In the genomic region with DNA sequence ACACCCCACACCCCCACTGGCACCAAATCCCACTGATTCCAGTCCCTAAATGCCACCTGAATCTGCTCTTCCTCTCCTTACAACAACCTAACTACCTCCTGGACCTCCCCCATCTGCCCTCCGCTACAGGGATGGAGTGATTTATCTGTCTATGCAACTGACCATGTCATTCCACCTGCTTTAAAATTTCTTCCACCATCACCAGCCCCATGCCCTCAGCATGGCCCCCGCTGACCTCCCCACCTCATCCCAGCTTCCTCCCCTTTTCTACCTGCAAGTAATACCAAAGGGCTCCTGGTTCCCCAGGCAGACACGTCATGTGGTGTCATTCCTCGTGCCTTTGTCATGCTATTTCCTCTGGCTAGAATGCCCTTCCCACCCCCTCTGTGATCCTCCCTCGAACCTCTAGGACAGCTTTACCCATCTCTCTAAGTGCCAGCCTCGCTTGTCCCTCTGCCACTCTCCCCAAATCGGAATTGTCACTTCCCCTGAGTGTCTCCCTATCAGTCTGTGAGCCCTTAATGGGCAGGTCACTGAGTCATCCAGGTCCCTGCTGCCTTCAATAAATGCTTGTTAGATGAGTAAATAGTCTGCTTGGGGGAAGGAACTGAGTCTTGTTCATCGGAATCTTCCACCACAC, we compare ENCODE assay signal across 17 cellular contexts. TPM values are rescaled to one million over a fixed set of nuclear protein-coding genes. Genes with fewer than 3 reads are reported as not detected.
DNase-seq lines count a peak whose midpoint lies in the region; ATAC-seq, FAIRE-seq and TF ChIP-seq lines count a peak whose summit lies in the region.
"Had no signal": no experiment of that assay in that cellular context is flagged by ENCODE, and none has a peak within 500 bp of the region (broad histone marks: within the 10 kb centered on the region; RNA-seq: fewer than 3 reads in every experiment).

No MANE protein-coding gene starts in this region.

- H3K79me2 ChIP-seq in hepatocyte, result no peaks in the 10 kb centered on the region

- no peaks in the 10 kb centered on the region for H3K27me3 ChIP-seq in RWPE2 (ENCODE audit: insufficient read depth, poor library complexity, severe bottlenecking)
- H3K27me3 ChIP-seq in hepatocyte, result no peaks in the 10 kb centered on the region
- no peaks in the 10 kb centered on the region for H3K27me3 ChIP-seq in upper lobe of left lung
- H3K27me3 ChIP-seq: uterus had no signal

- H3K4me1 ChIP-seq in RWPE2 (ENCODE audit: insufficient read depth, poor library complexity, severe bottlenecking) (peaks cover 37% of the 10 kb centered on the region), hepatocyte (ENCODE audit: insufficient read depth) (peaks cover 21% of the 10 kb centered on the region), upper lobe of left lung (no peaks in the 10 kb centered on the region)
- H3K4me1 ChIP-seq: uterus had no signal

- H3K36me3 ChIP-seq in RWPE2 (ENCODE audit: low read depth) (0 out of 2 replicates have a peak, but pooled peaks cover 1% of the 10 kb centered on the region), hepatocyte (replicated peaks; ENCODE audit: insufficient read depth, low read depth) (no peaks in the 10 kb centered on the region), upper lobe of left lung (no peaks in the 10 kb centered on the region)
- H3K36me3 ChIP-seq: uterus had no signal

- H3K9me3 ChIP-seq in RWPE2 (ENCODE audit: severe bottlenecking) (no peaks in the 10 kb centered on the region), hepatocyte (ENCODE audit: low read depth) (no peaks in the 10 kb centered on the region), upper lobe of left lung (no peaks in the 10 kb centered on the region)
- H3K9me3 ChIP-seq: uterus had no signal

- H2AFZ ChIP-seq in hepatocyte, result no peak overlapping the region

- TF ChIP-seq EP300 in upper lobe of left lung (IDR thresholded peaks at IDR 0.05), result no peak

- TF ChIP-seq CTCF in RWPE2 (IDR thresholded peaks at IDR 0.05; ENCODE audit: poor library complexity, severe bottlenecking) (no peak), hepatocyte (IDR thresholded peaks at IDR 0.05; ENCODE audit: poor library complexity) (no peak), upper lobe of left lung (IDR thresholded peaks at IDR 0.05) (no peak)

- H3K4me3 Mint-ChIP-seq in stimulated activated naive CD8-positive, alpha-beta T cell treated with anti-CD3 and anti-CD28 coated beads, Interleukin-15, amount 100 ng/mL, for 72 hours, result no peak overlapping the region
- H3K4me3 Mint-ChIP-seq: activated CD8-positive, alpha-beta T cell treated with anti-CD3 and anti-CD28 coated beads for 36 hours; neural crest cell had no signal

- peak; percentile 42 for FAIRE-seq in urothelium cell line (lab: Jason Lieb, UNC)

- no peak for ATAC-seq in stimulated activated naive CD8-positive, alpha-beta T cell treated with anti-CD3 and anti-CD28 coated beads, Interleukin-15, amount 100 ng/mL, for 72 hours
- ATAC-seq in stimulated activated naive CD8-positive, alpha-beta T cell treated with anti-CD3 and anti-CD28 coated beads, Interleukin-15, Interleukin-2, amounts not matched to agents 100 U/mL and 50 U/mL, for 24 hours, result no peak
- ATAC-seq in RWPE2 (ENCODE audit: low read depth), result peak; percentile 82
- ATAC-seq in upper lobe of left lung (ENCODE audit: low FRiP score in 2 of 2), result no peak
- ATAC-seq in sciatic nerve, result no peak
- ATAC-seq: activated CD8-positive, alpha-beta T cell treated with anti-CD3 and anti-CD28 coated beads for 36 hours had no signal

- TF ChIP-seq POLR2A in upper lobe of left lung (IDR thresholded peaks at IDR 0.05), result no peak

- no peak overlapping the region for H3K4me3 ChIP-seq in RWPE2 (ENCODE audit: severe bottlenecking)
- H3K4me3 ChIP-seq in hepatocyte, result no peak overlapping the region
- H3K4me3 ChIP-seq in upper lobe of left lung, result no peak overlapping the region
- H3K4me3 ChIP-seq: uterus had no signal

- H3K4me2 ChIP-seq in hepatocyte, result peak overlapping the region; percentile 62
- H3K4me2 ChIP-seq: KMS-11 had no signal

- no peaks in the 10 kb centered on the region for H3K4me1 Mint-ChIP-seq in stimulated activated naive CD8-positive, alpha-beta T cell treated with anti-CD3 and anti-CD28 coated beads, Interleukin-15, amount 100 ng/mL, for 72 hours
- H3K4me1 Mint-ChIP-seq: neural crest cell had no signal

- H3K27me3 Mint-ChIP-seq in stimulated activated naive CD8-positive, alpha-beta T cell treated with anti-CD3 and anti-CD28 coated beads, Interleukin-15, amount 100 ng/mL, for 72 hours, result peaks cover 11% of the 10 kb centered on the region
- H3K27me3 Mint-ChIP-seq: activated CD8-positive, alpha-beta T cell treated with anti-CD3 and anti-CD28 coated beads for 36 hours had no signal

- H3K27ac ChIP-seq in RWPE2 (ENCODE audit: poor library complexity, severe bottlenecking) (peak overlapping the region; percentile 92), hepatocyte (peak overlapping the region; percentile 94), upper lobe of left lung (no peak overlapping the region)
- H3K27ac ChIP-seq: KMS-11, uterus had no signal

- no peaks in the 10 kb centered on the region for H3K9me3 Mint-ChIP-seq in stimulated activated naive CD8-positive, alpha-beta T cell treated with anti-CD3 and anti-CD28 coated beads, Interleukin-15, amount 100 ng/mL, for 72 hours
- H3K9me3 Mint-ChIP-seq: activated CD8-positive, alpha-beta T cell treated with anti-CD3 and anti-CD28 coated beads for 36 hours; neural crest cell had no signal

- H3K27ac Mint-ChIP-seq in stimulated activated naive CD8-positive, alpha-beta T cell treated with anti-CD3 and anti-CD28 coated beads, Interleukin-15, amount 100 ng/mL, for 72 hours, result peak overlapping the region; percentile 0 to 48
- H3K27ac Mint-ChIP-seq: activated CD8-positive, alpha-beta T cell treated with anti-CD3 and anti-CD28 coated beads for 36 hours had no signal

- intact Hi-C loops in sciatic nerve (cut with DNase I), result no loop called here

- no peaks in the 10 kb centered on the region for H4K20me1 ChIP-seq in hepatocyte (ENCODE audit: insufficient read depth, poor library complexity, severe bottlenecking)

- DNase-seq in stimulated activated naive CD8-positive, alpha-beta T cell treated with anti-CD3 and anti-CD28 coated beads, Interleukin-15, amount 100 ng/mL, for 72 hours, result no peak
- DNase-seq in stimulated activated naive CD8-positive, alpha-beta T cell treated with anti-CD3 and anti-CD28 coated beads, Interleukin-15, Interleukin-2, amounts not matched to agents 100 U/mL and 50 U/mL, for 24 hours, result no peak
- DNase-seq in RWPE2 (ENCODE audit: low spot score), result no peak
- peak; percentile 70 for DNase-seq in hepatocyte (ENCODE audit: low spot score)
- DNase-seq in urothelium cell line (ENCODE audit: low spot score), result peak; percentile 82
- no peak for DNase-seq in upper lobe of left lung
- DNase-seq in sciatic nerve (ENCODE audit: low spot score), result no peak
- no peak for DNase-seq in AG08396 (ENCODE audit: low spot score)
- DNase-seq: activated CD8-positive, alpha-beta T cell treated with anti-CD3 and anti-CD28 coated beads for 36 hours; activated naive CD4-positive, alpha-beta T cell treated with anti-CD3 and anti-CD28 coated beads, Interleukin-2, amount 50 U/mL, for 16 hours; DMS79 treated with DMSO at 0.1 percent for 48 hours; NCI-H1930; T-helper 9 cell; uterus had no signal

- no peaks in the 10 kb centered on the region for H3K9me2 ChIP-seq in hepatocyte (replicated peaks; ENCODE audit: insufficient read depth)

- 25% methylated on average over 7 of the region's 8 CpGs for WGBS in hepatocyte (ENCODE audit: low lambda C conversion rate, missing lambda C conversion rate)
- 47 to 49% methylated on average over 8 of the region's 8 CpGs for WGBS in upper lobe of left lung, 2 donors

RNA-seq across cellular contexts. Expression of a gene that starts 3.7 kb away (rescaled TPM):
- 1.00 and 2.0 TPM in 2 replicates for total RNA-seq in hepatocyte
- 1.3 and 2.5 TPM in 2 replicates for polyA plus RNA-seq in hepatocyte
- not detected for total RNA-seq in upper lobe of left lung
- total RNA-seq in sciatic nerve, result not detected
- total RNA-seq: activated CD8-positive, alpha-beta T cell treated with anti-CD3 and anti-CD28 coated beads for 36 hours; cerebellum; neural crest cell; uterus had no signal

RNA-seq across cellular contexts. Expression of a gene that starts 8.4 kb away (rescaled TPM):
- 0.76 and 0.80 TPM in 2 replicates for total RNA-seq in hepatocyte
- 0.85 and 1.1 TPM in 2 replicates for polyA plus RNA-seq in hepatocyte
- under 1 TPM in 3 of 6 donors, not detected in 3; 0.17 to 0.89 (median 0.30) TPM for total RNA-seq in upper lobe of left lung
- total RNA-seq in sciatic nerve, result 0.36 TPM
- total RNA-seq: activated CD8-positive, alpha-beta T cell treated with anti-CD3 and anti-CD28 coated beads for 36 hours; cerebellum; neural crest cell had no signal

RNA-seq across cellular contexts. Expression of a gene that starts 17.8 kb away (rescaled TPM):
- 2.8 and 3.2 TPM in 2 replicates for total RNA-seq in hepatocyte
- polyA plus RNA-seq in hepatocyte, result 2.0 and 8.4 TPM in 2 replicates
- total RNA-seq in upper lobe of left lung, result 1 to 10 TPM in 2 of 6 donors, under 1 TPM in 2, not detected in 2; 0.29 to 3.3 (median 1.4) TPM
- total RNA-seq in sciatic nerve, result 1.3 TPM
- total RNA-seq: activated CD8-positive, alpha-beta T cell treated with anti-CD3 and anti-CD28 coated beads for 36 hours; cerebellum; neural crest cell had no signal

RNA-seq across cellular contexts. Expression of a gene that starts 29.5 kb away (rescaled TPM):
- total RNA-seq in hepatocyte, result 2.5 and 3.8 TPM in 2 replicates
- 3.7 and 7.7 TPM in 2 replicates for polyA plus RNA-seq in hepatocyte
- 10 to 100 TPM in 4 of 6 donors, 1 to 10 TPM in 2; 5.2 to 41.1 (median 19.2) TPM for total RNA-seq in upper lobe of left lung
- total RNA-seq in sciatic nerve, result 35.9 TPM
- total RNA-seq: activated CD8-positive, alpha-beta T cell treated with anti-CD3 and anti-CD28 coated beads for 36 hours had no signal

Comparison
In these comparisons a context has a peak if more than half of its experiments do, and no peak if none do; other contexts are left out.
1. DNase-seq: peak in hepatocyte (single experiment) and urothelium cell line (single experiment); none in stimulated activated naive CD8-positive, alpha-beta T cell treated with anti-CD3 and anti-CD28 coated beads, Interleukin-15, amount 100 ng/mL, for 72 hours (0 of 2), stimulated activated naive CD8-positive, alpha-beta T cell treated with anti-CD3 and anti-CD28 coated beads, Interleukin-15, Interleukin-2, amounts not matched to agents 100 U/mL and 50 U/mL, for 24 hours (single experiment), RWPE2 (single experiment), upper lobe of left lung (0 of 2), sciatic nerve (single experiment) and AG08396 (single experiment).
2. H3K27ac ChIP-seq: peak in RWPE2 (single experiment) and hepatocyte (single experiment); none in upper lobe of left lung (0 of 4).